ENCODE assay signal across 23 cellular contexts in the genomic region with DNA sequence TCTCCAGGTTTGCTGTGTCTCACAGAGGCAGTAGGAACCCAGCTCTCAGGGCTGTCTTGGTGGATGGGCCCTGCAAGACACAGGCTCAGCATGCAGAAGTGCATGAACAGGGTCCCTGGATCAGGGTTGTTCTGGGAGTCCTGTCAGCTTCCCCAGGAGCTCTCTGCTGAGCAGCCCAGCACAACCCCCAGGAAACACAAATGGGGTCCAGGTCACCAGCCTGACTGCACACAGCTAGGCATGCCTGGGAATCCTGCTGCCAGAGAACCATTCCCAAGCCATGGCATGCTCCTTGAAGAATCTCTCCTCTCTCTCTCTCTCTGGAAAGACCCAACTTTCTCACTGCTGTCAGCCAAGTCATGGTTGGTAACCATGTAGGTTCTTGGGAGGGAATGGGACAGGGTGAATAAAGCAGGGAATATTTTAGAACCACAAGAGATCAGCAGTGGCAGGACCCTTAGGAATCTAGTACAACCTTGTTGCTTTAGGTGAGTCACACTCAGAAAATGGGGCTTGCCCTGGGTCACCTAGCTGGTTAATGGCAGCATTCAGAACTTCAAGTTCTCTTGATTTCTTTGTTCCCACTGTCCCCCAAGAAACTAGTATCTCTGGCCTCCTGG. TPM values are rescaled to one million over a fixed set of nuclear protein-coding genes. Genes with fewer than 3 reads are reported as not detected.
"Had no signal": no experiment of that assay in that cellular context is flagged by ENCODE, and none has a peak within 500 bp of the region (broad histone marks: within the 10 kb centered on the region; RNA-seq: fewer than 3 reads in every experiment).

No MANE protein-coding gene starts in this region.

- H3K4me1 Mint-ChIP-seq: activated B cell treated with CpG ODN at 0.5 μM for 24 hours; activated naive CD4-positive, alpha-beta T cell treated with anti-CD3 and anti-CD28 coated beads, Interleukin-2, amount 50 U/mL, for 24 hours; activated naive CD8-positive, alpha-beta T cell treated with anti-CD3 and anti-CD28 coated beads, Interleukin-2, amount 50 U/mL, for 24 hours; central memory CD8-positive, alpha-beta T cell; stimulated activated naive B cell treated with anti-CD40 and anti-IgM and Interleukin-4, amounts not matched to agents 10 μg/mL and 1 μg/mL and 100 μg/mL, for 72 hours had no signal

- H3K27ac Mint-ChIP-seq: activated B cell treated with CpG ODN at 0.5 μM for 24 hours; activated CD8-positive, alpha-beta T cell treated with anti-CD3 and anti-CD28 coated beads for 36 hours; activated naive CD4-positive, alpha-beta T cell treated with anti-CD3 and anti-CD28 coated beads, Interleukin-2, amount 50 U/mL, for 24 hours; activated naive CD8-positive, alpha-beta T cell treated with anti-CD3 and anti-CD28 coated beads, Interleukin-2, amount 50 U/mL, for 24 hours; activated T-cell treated with anti-CD3 and anti-CD28 coated beads, Interleukin-2, amount 50 U/mL, for 24 hours; natural killer cell treated with Interleukin-12 subunit alpha and Interleukin-12 subunit beta and Interleukin-15 and Interleukin-18, amount 100 ng/mL, for 72 hours; stimulated activated naive B cell treated with anti-CD40 and anti-IgM and Interleukin-4, amounts not matched to agents 10 μg/mL and 1 μg/mL and 100 μg/mL, for 72 hours; T-helper 2 cell treated with Interferon-gamma antibody and Interleukin-4, amounts not matched to agents 5 μg/mL and 100 μg/mL, for 36 hours had no signal

- H3K27ac ChIP-seq: foreskin keratinocyte, heart left ventricle, sigmoid colon, suprapubic skin, tibial artery had no signal

- H3K4me3 Mint-ChIP-seq: activated B cell treated with CpG ODN at 0.5 μM for 24 hours; activated CD8-positive, alpha-beta T cell treated with anti-CD3 and anti-CD28 coated beads for 36 hours; activated naive CD4-positive, alpha-beta T cell treated with anti-CD3 and anti-CD28 coated beads, Interleukin-2, amount 50 U/mL, for 24 hours; activated naive CD8-positive, alpha-beta T cell treated with anti-CD3 and anti-CD28 coated beads, Interleukin-2, amount 50 U/mL, for 24 hours; activated T-cell treated with anti-CD3 and anti-CD28 coated beads, Interleukin-2, amount 50 U/mL, for 24 hours; central memory CD8-positive, alpha-beta T cell; natural killer cell treated with Interleukin-12 subunit alpha and Interleukin-12 subunit beta and Interleukin-15 and Interleukin-18, amount 100 ng/mL, for 72 hours; stimulated activated naive B cell treated with anti-CD40 and anti-IgM and Interleukin-4, amounts not matched to agents 10 μg/mL and 1 μg/mL and 100 μg/mL, for 72 hours; T-helper 2 cell treated with Interferon-gamma antibody and Interleukin-4, amounts not matched to agents 5 μg/mL and 100 μg/mL, for 36 hours had no signal

- H3K4me3 ChIP-seq: heart left ventricle, sigmoid colon, suprapubic skin, tibial artery had no signal

- H3K27me3 Mint-ChIP-seq: activated B cell treated with CpG ODN at 0.5 μM for 24 hours; activated CD8-positive, alpha-beta T cell treated with anti-CD3 and anti-CD28 coated beads for 36 hours; activated naive CD4-positive, alpha-beta T cell treated with anti-CD3 and anti-CD28 coated beads, Interleukin-2, amount 50 U/mL, for 24 hours; activated naive CD8-positive, alpha-beta T cell treated with anti-CD3 and anti-CD28 coated beads, Interleukin-2, amount 50 U/mL, for 24 hours; activated T-cell treated with anti-CD3 and anti-CD28 coated beads, Interleukin-2, amount 50 U/mL, for 24 hours; central memory CD8-positive, alpha-beta T cell; stimulated activated naive B cell treated with anti-CD40 and anti-IgM and Interleukin-4, amounts not matched to agents 10 μg/mL and 1 μg/mL and 100 μg/mL, for 72 hours had no signal

- ATAC-seq: activated CD8-positive, alpha-beta T cell treated with anti-CD3 and anti-CD28 coated beads for 36 hours; activated naive CD8-positive, alpha-beta T cell treated with anti-CD3 and anti-CD28 coated beads, Interleukin-2, amount 50 U/mL, for 24 hours; foreskin keratinocyte; heart left ventricle; left ventricle myocardium superior; stimulated activated naive B cell treated with anti-CD40 and anti-IgM and Interleukin-4, amounts not matched to agents 10 μg/mL and 1 μg/mL and 100 μg/mL, for 72 hours had no signal

- DNase-seq: activated B cell treated with CpG ODN at 0.5 μM for 24 hours; activated CD4-positive, alpha-beta T cell treated with anti-CD3 and anti-CD28 coated beads, Interleukin-2, amount 50 U/mL, for 1 hour; activated CD8-positive, alpha-beta T cell treated with anti-CD3 and anti-CD28 coated beads for 36 hours; activated naive CD8-positive, alpha-beta T cell treated with anti-CD3 and anti-CD28 coated beads, Interleukin-2, amount 50 U/mL, for 24 hours; activated T-cell treated with anti-CD3 and anti-CD28 coated beads, Interleukin-2, amount 50 U/mL, for 24 hours; amygdala; effector CD8-positive, alpha-beta T cell; hypothalamus; kidney glomerular epithelial cell; left ventricle myocardium superior; sigmoid colon; small intestine; stimulated activated CD4-positive, alpha-beta T cell treated with anti-CD3 and anti-CD28 coated beads, Interleukin-1b, Interleukin-23, amount 100 ng/mL, for 48 hours; stimulated activated naive B cell treated with anti-CD40 and anti-IgM and Interleukin-4, amounts not matched to agents 10 μg/mL and 1 μg/mL and 100 μg/mL, for 72 hours; T-helper 1 cell; tibial artery had no signal

- H3K36me3 Mint-ChIP-seq: activated naive CD4-positive, alpha-beta T cell treated with anti-CD3 and anti-CD28 coated beads, Interleukin-2, amount 50 U/mL, for 24 hours; natural killer cell treated with Interleukin-12 subunit alpha and Interleukin-12 subunit beta and Interleukin-15 and Interleukin-18, amount 100 ng/mL, for 72 hours had no signal

- H3K9me3 Mint-ChIP-seq: activated B cell treated with CpG ODN at 0.5 μM for 24 hours; activated CD8-positive, alpha-beta T cell treated with anti-CD3 and anti-CD28 coated beads for 36 hours; activated naive CD4-positive, alpha-beta T cell treated with anti-CD3 and anti-CD28 coated beads, Interleukin-2, amount 50 U/mL, for 24 hours; activated naive CD8-positive, alpha-beta T cell treated with anti-CD3 and anti-CD28 coated beads, Interleukin-2, amount 50 U/mL, for 24 hours; activated T-cell treated with anti-CD3 and anti-CD28 coated beads, Interleukin-2, amount 50 U/mL, for 24 hours; central memory CD8-positive, alpha-beta T cell; natural killer cell treated with Interleukin-12 subunit alpha and Interleukin-12 subunit beta and Interleukin-15 and Interleukin-18, amount 100 ng/mL, for 72 hours; stimulated activated naive B cell treated with anti-CD40 and anti-IgM and Interleukin-4, amounts not matched to agents 10 μg/mL and 1 μg/mL and 100 μg/mL, for 72 hours; T-helper 2 cell treated with Interferon-gamma antibody and Interleukin-4, amounts not matched to agents 5 μg/mL and 100 μg/mL, for 36 hours had no signal

RNA-seq across cellular contexts. Expression of gene TUB, which starts 21.4 kb away (rescaled TPM):
- total RNA-seq: activated B cell treated with CpG ODN at 0.5 μM for 24 hours; natural killer cell treated with Interleukin-12 subunit alpha and Interleukin-12 subunit beta and Interleukin-15 and Interleukin-18, amount 100 ng/mL, for 72 hours had no signal
